1 cellular context compared by ENCODE assay signal in genomic region chr4:53481586-53481985, GRCh38.
TF ChIP-seq lines count a peak whose summit lies in the region.

No MANE protein-coding gene starts in this region.

TF ChIP-seq in IMR-90, 13 proteins besides CTCF, POLR2A, EP300 and RAD21 (continued from another document):
- TF ChIP-seq MAZ (IDR thresholded peaks at IDR 0.05; ENCODE audit: borderline replicate concordance, low read depth, low read length) (no peak), BHLHE40 (IDR thresholded peaks at IDR 0.05; ENCODE audit: low read depth, low read length) (no peak), USF2 (IDR thresholded peaks at IDR 0.05; ENCODE audit: low read depth, low read length) (no peak), SMC3 (IDR thresholded peaks at IDR 0.05; ENCODE audit: low read depth, low read length) (no peak), MAFK (IDR thresholded peaks at IDR 0.05; ENCODE audit: low read depth, low read length) (no peak), MXI1 (IDR thresholded peaks at IDR 0.05; ENCODE audit: borderline replicate concordance, low read depth, low read length) (no peak), CHD1 (IDR thresholded peaks at IDR 0.05; ENCODE audit: low read depth, low read length) (no peak), FOS (IDR thresholded peaks at IDR 0.05; ENCODE audit: low read depth, low read length) (no peak)
- TF ChIP-seq, protein P1, sequence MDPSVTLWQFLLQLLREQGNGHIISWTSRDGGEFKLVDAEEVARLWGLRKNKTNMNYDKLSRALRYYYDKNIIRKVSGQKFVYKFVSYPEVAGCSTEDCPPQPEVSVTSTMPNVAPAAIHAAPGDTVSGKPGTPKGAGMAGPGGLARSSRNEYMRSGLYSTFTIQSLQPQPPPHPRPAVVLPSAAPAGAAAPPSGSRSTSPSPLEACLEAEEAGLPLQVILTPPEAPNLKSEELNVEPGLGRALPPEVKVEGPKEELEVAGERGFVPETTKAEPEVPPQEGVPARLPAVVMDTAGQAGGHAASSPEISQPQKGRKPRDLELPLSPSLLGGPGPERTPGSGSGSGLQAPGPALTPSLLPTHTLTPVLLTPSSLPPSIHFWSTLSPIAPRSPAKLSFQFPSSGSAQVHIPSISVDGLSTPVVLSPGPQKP (IDR thresholded peaks at IDR 0.05; ENCODE audit: borderline replicate concordance, low read depth, low read length): no peak
